17 cellular contexts compared by ENCODE assay signal in genomic region chr3:104635872-104636580, GRCh38.
DNase-seq lines count a peak whose midpoint lies in the region; ATAC-seq and TF ChIP-seq lines count a peak whose summit lies in the region.
"Had no signal": no experiment of that assay in that cellular context is flagged by ENCODE, and none has a peak within 500 bp of the region (broad histone marks: within the 10 kb centered on the region; RNA-seq: fewer than 3 reads in every experiment).

No MANE protein-coding gene starts in this region.

- no TSS peak for BruUV-seq in A673 (replicated peaks; lab: Mats Ljungman, UMichigan)

- no peak overlapping the region for H3K27ac ChIP-seq in A673 (ENCODE audit: low read depth, low read length, poor library complexity, severe bottlenecking)
- no peak overlapping the region for H3K27ac ChIP-seq in gastroesophageal sphincter
- H3K27ac ChIP-seq: RWPE1 had no signal

- H3K27me3 ChIP-seq in A673 (replicated peaks; ENCODE audit: insufficient read depth, low read depth, low read length, poor library complexity) (no peaks in the 10 kb centered on the region), gastroesophageal sphincter (no peaks in the 10 kb centered on the region)

- H3K9me3 ChIP-seq in A673 (ENCODE audit: low read depth, low read length, poor library complexity, severe bottlenecking) (peaks cover 9% of the 10 kb centered on the region), gastroesophageal sphincter (peaks cover 0 to 10% (median 0%) of the 10 kb centered on the region in 3 donors)

- H3K4me1 ChIP-seq in A673 (ENCODE audit: insufficient read depth, low read length, poor library complexity, severe bottlenecking): peaks cover 4% of the 10 kb centered on the region
- no peaks in the 10 kb centered on the region for H3K4me1 ChIP-seq in gastroesophageal sphincter

- peak; percentile 17 for DNase-seq in A673 (ENCODE audit: low spot score)
- DNase-seq in GM13977 (ENCODE audit: low spot score): no peak
- peak; percentile 40 for DNase-seq in SK-MEL-5 (ENCODE audit: low read depth, low spot score)
- DNase-seq in foreskin fibroblast: peak in 1 of 2 donors; percentile 1
- DNase-seq in HPDE6-E6E7 (ENCODE audit: extremely low spot score): no peak
- DNase-seq: activated CD4-positive, alpha-beta T cell treated with anti-CD3 and anti-CD28 coated beads for 36 hours; activated CD8-positive, alpha-beta memory T cell treated with anti-CD3 and anti-CD28 coated beads, Interleukin-2, amount 50 U/mL, for 48 hours; activated naive CD4-positive, alpha-beta T cell; Calu3; H7; naive thymus-derived CD8-positive, alpha-beta T cell; NCI-H1048 had no signal

- WGBS in gastroesophageal sphincter (ENCODE audit: low coverage in 1 of 2), 2 donors: 83 to 86% methylated on average over 3 to 4 of the region's 4 CpGs

- TF ChIP-seq EP300 in gastroesophageal sphincter (IDR thresholded peaks at IDR 0.05): no peak

- no peak for ATAC-seq in HG02852 (IDR thresholded peaks at IDR 0.05; ENCODE audit: unreplicated experiment)
- ATAC-seq in GM21723 (IDR thresholded peaks at IDR 0.05; ENCODE audit: unreplicated experiment): no peak
- ATAC-seq in gastroesophageal sphincter: no peak
- ATAC-seq: activated CD4-positive, alpha-beta T cell treated with anti-CD3 and anti-CD28 coated beads for 36 hours; naive thymus-derived CD8-positive, alpha-beta T cell had no signal

- no peak for TF ChIP-seq POLR2A in gastroesophageal sphincter (IDR thresholded peaks at IDR 0.05)

- in situ Hi-C loops in GM13977 (cut with MboI; ENCODE audit: low pct_unique_long_range_greater_than_20kb, low sequenced_read_pairs, unreplicated experiment) (no loop called here), SK-MEL-5 (cut with HindIII; ENCODE audit: low pct_unique_long_range_greater_than_20kb, low sequenced_read_pairs) (no loop called here)

- TF ChIP-seq CTCF in A673 (conservative IDR thresholded peaks at IDR 0.05; ENCODE audit: low read depth, low read length) (peak; percentile 35), GM13977 (IDR thresholded peaks at IDR 0.05; ENCODE audit: extremely low read depth, insufficient read depth, missing control alignments) (peak; percentile 20), foreskin fibroblast (IDR thresholded peaks at IDR 0.05; ENCODE audit: low read depth, low read length) (peak; percentile 12), gastroesophageal sphincter (IDR thresholded peaks at IDR 0.05) (no peak)

- POLR2A ChIA-PET in A673 (lab: Charles Lee; ENCODE audit: low non-redundant PET): no interaction called here

- no peaks in the 10 kb centered on the region for H3K36me3 ChIP-seq in A673 (ENCODE audit: insufficient read depth, low read length, poor library complexity, severe bottlenecking)
- no peaks in the 10 kb centered on the region for H3K36me3 ChIP-seq in gastroesophageal sphincter

- intact Hi-C loops in A673 (cut with micrococcal nuclease; ENCODE audit: unreplicated experiment): no loop called here

- no peak overlapping the region for H3K4me3 ChIP-seq in A673 (ENCODE audit: low read depth, low read length, poor library complexity, severe bottlenecking)
- H3K4me3 ChIP-seq in foreskin fibroblast (ENCODE audit: low read depth in 1 of 2, low read length in 2 of 2): no peak overlapping the region
- H3K4me3 ChIP-seq in gastroesophageal sphincter: no peak overlapping the region
- H3K4me3 ChIP-seq: lung had no signal

- CTCF ChIA-PET in A673 (lab: Charles Lee): no interaction called here

Comparison
In these comparisons a context has a peak if more than half of its experiments do, and no peak if none do; other contexts are left out.
1. DNase-seq: peak in A673 (single experiment) and SK-MEL-5 (single experiment); none in GM13977 (single experiment) and HPDE6-E6E7 (single experiment).
2. CTCF ChIP-seq: peak in A673 (single experiment), GM13977 (single experiment) and foreskin fibroblast (single experiment); none in gastroesophageal sphincter (0 of 4).